In genomic region chr2:96760986-96761832, GRCh38 we compare ENCODE assay signal across 8 cellular contexts. TPM values are rescaled to one million over a fixed set of nuclear protein-coding genes. Genes with fewer than 3 reads are reported as not detected.
DNase-seq lines count a peak whose midpoint lies in the region; ATAC-seq and TF ChIP-seq lines count a peak whose summit lies in the region.

No MANE protein-coding gene starts in this region.

- no peaks in the 10 kb centered on the region for H3K27me3 ChIP-seq in ACC112 (ENCODE audit: insufficient read depth, low read length)

- CTCF ChIA-PET in activated B cell treated with CpG ODN at 0.5 μM for 24 hours (lab: Charles Lee), result interaction anchor here (0.7 to 3.4 kb wide), 8 partner anchors 14 to 164 kb away, joined by 3 to 17 read pairs (median 4); partner anchors contain the start of genes ANKRD39 and CNNM3

- H3K36me3 Mint-ChIP-seq in activated B cell treated with CpG ODN at 0.5 μM for 24 hours (ENCODE audit: low read depth) (no peaks in the 10 kb centered on the region), osteocyte (ENCODE audit: unreplicated experiment) (no peaks in the 10 kb centered on the region)

- H3K27me3 Mint-ChIP-seq in activated B cell treated with CpG ODN at 0.5 μM for 24 hours (no peaks in the 10 kb centered on the region), osteocyte (ENCODE audit: unreplicated experiment) (no peaks in the 10 kb centered on the region)

- no peaks in the 10 kb centered on the region for H3K9me3 Mint-ChIP-seq in activated B cell treated with CpG ODN at 0.5 μM for 24 hours
- H3K9me3 Mint-ChIP-seq in osteocyte (ENCODE audit: unreplicated experiment), result no peaks in the 10 kb centered on the region

- peak overlapping the region; percentile 95 for H3K4me3 ChIP-seq in ACC112 (ENCODE audit: low read depth, low read length)
- H3K4me3 ChIP-seq in fibroblast of pulmonary artery (replicated peaks; ENCODE audit: low read depth, low read length), result peak overlapping the region; percentile 70

- peaks cover 6% of the 10 kb centered on the region for H3K79me2 ChIP-seq in ACC112 (ENCODE audit: control insufficient read depth, insufficient read depth, low read length, unreplicated experiment)

- no peak for DNase-seq in activated B cell treated with CpG ODN at 0.5 μM for 24 hours
- peak; percentile 32 for DNase-seq in fibroblast of pulmonary artery (ENCODE audit: low read depth)
- DNase-seq in osteocyte (ENCODE audit: extremely low spot score, unreplicated experiment), result no peak
- DNase-seq in NCI-H524 (lab: John Stamatoyannopoulos, UW), result no peak
- no peak for DNase-seq in omental fat pad (ENCODE audit: low spot score)

- peak overlapping the region; percentile 89 for H3K27ac Mint-ChIP-seq in activated B cell treated with CpG ODN at 0.5 μM for 24 hours
- H3K27ac Mint-ChIP-seq in osteocyte (ENCODE audit: unreplicated experiment), result peak overlapping the region; percentile 60

- peak overlapping the region; percentile 81 for H3K4me3 Mint-ChIP-seq in activated B cell treated with CpG ODN at 0.5 μM for 24 hours
- peak overlapping the region; percentile 81 for H3K4me3 Mint-ChIP-seq in osteocyte (ENCODE audit: unreplicated experiment)

- H3K36me3 ChIP-seq in ACC112 (ENCODE audit: insufficient read depth, low read length), result no peaks in the 10 kb centered on the region

- peaks cover 33% of the 10 kb centered on the region for H3K4me1 ChIP-seq in ACC112 (ENCODE audit: control insufficient read depth, insufficient read depth, low read length, unreplicated experiment)

- peak; percentile 17 for ATAC-seq in HG03175 (IDR thresholded peaks at IDR 0.05; ENCODE audit: unreplicated experiment)
- ATAC-seq in activated B cell treated with CpG ODN at 0.5 μM for 24 hours (ENCODE audit: low read depth), result peak; percentile 69
- ATAC-seq in omental fat pad (ENCODE audit: low FRiP score), result no peak

- intact Hi-C loops in activated B cell treated with CpG ODN at 0.5 μM for 24 hours (cut with micrococcal nuclease), result loop anchor here (1.0 to 10.0 kb wide), 8 partner anchors 21 to 901 kb away; partner anchors contain the start of genes ACTR1B, ANKRD39, CIAO1 and CNNM3

- peak overlapping the region; percentile 85 for H2AFZ ChIP-seq in ACC112 (ENCODE audit: low read length, unreplicated experiment)

- POLR2A ChIA-PET in activated B cell treated with CpG ODN at 0.5 μM for 24 hours (lab: Charles Lee), result interaction anchor here (0.5 to 4.2 kb wide), 11 partner anchors 13 to 352 kb away, joined by 3 to 40 read pairs (median 6); partner anchors contain the start of genes ANKRD36, ANKRD39, CNNM3 and KANSL3

- peak; percentile 62 for TF ChIP-seq CTCF in GM12873 (IDR thresholded peaks at IDR 0.05; ENCODE audit: insufficient read depth, low read depth, low read length, missing control alignments)
- no peak for TF ChIP-seq CTCF in activated B cell treated with CpG ODN at 0.5 μM for 24 hours (IDR thresholded peaks at IDR 0.05)
- TF ChIP-seq CTCF in fibroblast of pulmonary artery (IDR thresholded peaks at IDR 0.05; ENCODE audit: low read length, missing control alignments), result no peak
- TF ChIP-seq CTCF in osteocyte (IDR thresholded peaks at IDR 0.05), result peak; percentile 72
- peak in 1 of 3 donors; percentile 37 for TF ChIP-seq CTCF in omental fat pad (IDR thresholded peaks at IDR 0.05)

- H3K27ac ChIP-seq in ACC112 (ENCODE audit: low read depth, low read length), result no peak overlapping the region

- H3K4me1 Mint-ChIP-seq in activated B cell treated with CpG ODN at 0.5 μM for 24 hours (peaks cover 56% of the 10 kb centered on the region), osteocyte (ENCODE audit: unreplicated experiment) (peaks cover 44% of the 10 kb centered on the region)

RNA-seq across cellular contexts. Expression of gene CNNM4, which starts 0.5 kb away (rescaled TPM):
- total RNA-seq in activated B cell treated with CpG ODN at 0.5 μM for 24 hours (7.4 and 10.0 TPM in 2 replicates), osteocyte (7.6 and 8.0 TPM in 2 replicates), omental fat pad (1 to 10 TPM; 3.6 to 5.6 (median 3.7) TPM)

RNA-seq across cellular contexts. Expression of gene LMAN2L, which starts 21.3 kb away (rescaled TPM):
- total RNA-seq in activated B cell treated with CpG ODN at 0.5 μM for 24 hours (7.1 and 8.9 TPM in 2 replicates), osteocyte (19.2 and 21.2 TPM in 2 replicates), omental fat pad (10 to 100 TPM in 3 of 4 donors, 1 to 10 TPM in 1; 9.1 to 16.8 (median 11.5) TPM)

RNA-seq across cellular contexts. Expression of gene CNNM3, which starts 54.9 kb away (rescaled TPM):
- total RNA-seq in activated B cell treated with CpG ODN at 0.5 μM for 24 hours (19.0 and 20.3 TPM in 2 replicates), osteocyte (20.9 and 22.4 TPM in 2 replicates), omental fat pad (10 to 100 TPM in 2 of 4 donors, 1 to 10 TPM in 2; 5.9 to 11.0 (median 9.5) TPM)

Comparison
In these comparisons a context has a peak if more than half of its experiments do, and no peak if none do; other contexts are left out.
1. CTCF ChIP-seq: peak in GM12873 (single experiment) and osteocyte (single experiment); none in activated B cell treated with CpG ODN at 0.5 μM for 24 hours (single experiment) and fibroblast of pulmonary artery (single experiment).